ENCODE assay signal across 12 cellular contexts in genomic region chr18:269480-270090, GRCh38. TPM values are rescaled to one million over a fixed set of nuclear protein-coding genes. Genes with fewer than 3 reads are reported as not detected.
DNase-seq lines count a peak whose midpoint lies in the region; ATAC-seq and TF ChIP-seq lines count a peak whose summit lies in the region.
"Had no signal": no experiment of that assay in that cellular context is flagged by ENCODE, and none has a peak within 500 bp of the region (broad histone marks: within the 10 kb centered on the region; RNA-seq: fewer than 3 reads in every experiment).

No MANE protein-coding gene starts in this region.

- H3K4me2 ChIP-seq in PC-3 (ENCODE audit: low read length): peak overlapping the region; percentile 86

- intact Hi-C loops in PC-3 (cut with micrococcal nuclease): loop anchor here (2.0 to 5.0 kb wide), 2 partner anchors 111 to 157 kb away; partner anchors contain the start of gene USP14

- BruUV-seq in PC-3 (replicated peaks; lab: Mats Ljungman, UMichigan): no TSS peak

- TF ChIP-seq CTCF in PC-3 (conservative IDR thresholded peaks at IDR 0.05; ENCODE audit: low read depth, low read length) (no peak), omental fat pad (IDR thresholded peaks at IDR 0.05) (no peak)

- H3K9me3 Mint-ChIP-seq in activated naive CD4-positive, alpha-beta T cell treated with anti-CD3 and anti-CD28 coated beads, Interleukin-2, amount 50 U/mL, for 24 hours: no peaks in the 10 kb centered on the region
- no peaks in the 10 kb centered on the region for H3K9me3 Mint-ChIP-seq in effector memory CD8-positive, alpha-beta T cell
- H3K9me3 Mint-ChIP-seq in stimulated activated memory B cell treated with anti-CD40 and anti-IgM and Interleukin-4, amounts not matched to agents 10 μg/mL and 1 μg/mL and 100 μg/mL, for 72 hours: no peaks in the 10 kb centered on the region

- no peaks in the 10 kb centered on the region for H3K27me3 ChIP-seq in PC-3 (ENCODE audit: low read length)

- no peaks in the 10 kb centered on the region for H3F3A ChIP-seq in PC-3 (ENCODE audit: low read length, unreplicated experiment)

- no peaks in the 10 kb centered on the region for H3K27me3 Mint-ChIP-seq in activated naive CD4-positive, alpha-beta T cell treated with anti-CD3 and anti-CD28 coated beads, Interleukin-2, amount 50 U/mL, for 24 hours
- no peaks in the 10 kb centered on the region for H3K27me3 Mint-ChIP-seq in effector memory CD8-positive, alpha-beta T cell
- H3K27me3 Mint-ChIP-seq in stimulated activated memory B cell treated with anti-CD40 and anti-IgM and Interleukin-4, amounts not matched to agents 10 μg/mL and 1 μg/mL and 100 μg/mL, for 72 hours: no peaks in the 10 kb centered on the region

- H4K20me1 ChIP-seq in PC-3 (ENCODE audit: low read length): no peaks in the 10 kb centered on the region

- no peak overlapping the region for H3K27ac ChIP-seq in PC-3 (ENCODE audit: low read length)

- no peak for ATAC-seq in PC-3
- no peak for ATAC-seq in effector memory CD8-positive, alpha-beta T cell (replicated peaks)
- ATAC-seq in stimulated activated memory B cell treated with anti-CD40 and anti-IgM and Interleukin-4, amounts not matched to agents 10 μg/mL and 1 μg/mL and 100 μg/mL, for 72 hours: no peak
- ATAC-seq in omental fat pad (ENCODE audit: low FRiP score): no peak
- no peak for ATAC-seq in HG03139 (IDR thresholded peaks at IDR 0.05; ENCODE audit: unreplicated experiment)
- ATAC-seq: Panc1 had no signal

- peaks cover 46% of the 10 kb centered on the region for H3K79me2 ChIP-seq in PC-3 (ENCODE audit: low read length)

- peaks cover 9% of the 10 kb centered on the region; the same call in 1 of the 2 replicates for H3K36me3 ChIP-seq in PC-3 (ENCODE audit: low read depth, low read length)

- H2AFZ ChIP-seq in PC-3 (ENCODE audit: low read length): no peak overlapping the region

- POLR2A ChIA-PET in PC-3 (lab: Charles Lee; ENCODE audit: unreplicated experiment): no interaction called here

- no peaks in the 10 kb centered on the region for H3K9me2 ChIP-seq in PC-3 (replicated peaks; ENCODE audit: low read length)

- CTCF ChIA-PET in PC-3 (lab: Charles Lee): no interaction called here

- H3K36me3 Mint-ChIP-seq in activated naive CD4-positive, alpha-beta T cell treated with anti-CD3 and anti-CD28 coated beads, Interleukin-2, amount 50 U/mL, for 24 hours: peaks cover 3% of the 10 kb centered on the region
- peaks cover 25% of the 10 kb centered on the region for H3K36me3 Mint-ChIP-seq in effector memory CD8-positive, alpha-beta T cell (ENCODE audit: insufficient read depth)
- peaks cover 8% of the 10 kb centered on the region for H3K36me3 Mint-ChIP-seq in stimulated activated memory B cell treated with anti-CD40 and anti-IgM and Interleukin-4, amounts not matched to agents 10 μg/mL and 1 μg/mL and 100 μg/mL, for 72 hours

- H3K4me3 ChIP-seq in PC-3 (ENCODE audit: low read length): peak overlapping the region; percentile 92; the same call in 1 of the 2 replicates

- H3K9me3 ChIP-seq in PC-3 (ENCODE audit: low read length): no peaks in the 10 kb centered on the region

- H3K27ac Mint-ChIP-seq in activated naive CD4-positive, alpha-beta T cell treated with anti-CD3 and anti-CD28 coated beads, Interleukin-2, amount 50 U/mL, for 24 hours: peak overlapping the region; percentile 79
- H3K27ac Mint-ChIP-seq in effector memory CD8-positive, alpha-beta T cell: peak overlapping the region; percentile 83 to 100
- no peak overlapping the region for H3K27ac Mint-ChIP-seq in stimulated activated memory B cell treated with anti-CD40 and anti-IgM and Interleukin-4, amounts not matched to agents 10 μg/mL and 1 μg/mL and 100 μg/mL, for 72 hours

- peak overlapping the region; percentile 99 for H3K4me3 Mint-ChIP-seq in activated naive CD4-positive, alpha-beta T cell treated with anti-CD3 and anti-CD28 coated beads, Interleukin-2, amount 50 U/mL, for 24 hours
- peak overlapping the region; percentile 46 to 100 for H3K4me3 Mint-ChIP-seq in effector memory CD8-positive, alpha-beta T cell
- peak overlapping the region; percentile 26 for H3K4me3 Mint-ChIP-seq in stimulated activated memory B cell treated with anti-CD40 and anti-IgM and Interleukin-4, amounts not matched to agents 10 μg/mL and 1 μg/mL and 100 μg/mL, for 72 hours

- H3K4me1 ChIP-seq in PC-3 (ENCODE audit: insufficient read depth, low read length): peaks cover 12% of the 10 kb centered on the region

- DNase-seq in activated naive CD4-positive, alpha-beta T cell (lab: John Stamatoyannopoulos, UW): no peak
- no peak for DNase-seq in PC-3
- no peak for DNase-seq in effector memory CD8-positive, alpha-beta T cell
- DNase-seq in NCI-H2171 (lab: John Stamatoyannopoulos, UW): no peak
- no peak for DNase-seq in omental fat pad (ENCODE audit: low spot score)
- DNase-seq: activated CD4-positive, CD25-positive, alpha-beta regulatory T cell; NCI-H1930; stimulated activated CD4-positive, alpha-beta T cell treated with anti-CD3 and anti-CD28 coated beads, Interleukin-15, amount 100 ng/mL, for 24 hours had no signal

- peaks cover 27% of the 10 kb centered on the region for H3K4me1 Mint-ChIP-seq in activated naive CD4-positive, alpha-beta T cell treated with anti-CD3 and anti-CD28 coated beads, Interleukin-2, amount 50 U/mL, for 24 hours
- H3K4me1 Mint-ChIP-seq in effector memory CD8-positive, alpha-beta T cell (ENCODE audit: low read depth in 2 of 2): peaks cover 23 to 29% of the 10 kb centered on the region in 2 donors
- H3K4me1 Mint-ChIP-seq in stimulated activated memory B cell treated with anti-CD40 and anti-IgM and Interleukin-4, amounts not matched to agents 10 μg/mL and 1 μg/mL and 100 μg/mL, for 72 hours: peaks cover 40% of the 10 kb centered on the region

- no peak overlapping the region for H3K9ac ChIP-seq in PC-3 (ENCODE audit: low read length)

RNA-seq across cellular contexts. Expression of gene THOC1, which starts 1.7 kb away (rescaled TPM):
- total RNA-seq in PC-3 (2014; rRNA removed) (29.4 and 43.5 TPM in 2 replicates), omental fat pad (10 to 100 TPM; 33.0 to 60.6 (median 45.9) TPM)

Comparison
In these comparisons a context has a peak if more than half of its experiments do, and no peak if none do; other contexts are left out.
1. H3K4me3 Mint-ChIP-seq: peak in every context shown above with its lines; median percentile 99 in activated naive CD4-positive, alpha-beta T cell treated with anti-CD3 and anti-CD28 coated beads, Interleukin-2, amount 50 U/mL, for 24 hours; 73 in effector memory CD8-positive, alpha-beta T cell; 26 in stimulated activated memory B cell treated with anti-CD40 and anti-IgM and Interleukin-4, amounts not matched to agents 10 μg/mL and 1 μg/mL and 100 μg/mL, for 72 hours.